Comparison of ENCODE assay signal across 7 cellular contexts in the genomic region with DNA sequence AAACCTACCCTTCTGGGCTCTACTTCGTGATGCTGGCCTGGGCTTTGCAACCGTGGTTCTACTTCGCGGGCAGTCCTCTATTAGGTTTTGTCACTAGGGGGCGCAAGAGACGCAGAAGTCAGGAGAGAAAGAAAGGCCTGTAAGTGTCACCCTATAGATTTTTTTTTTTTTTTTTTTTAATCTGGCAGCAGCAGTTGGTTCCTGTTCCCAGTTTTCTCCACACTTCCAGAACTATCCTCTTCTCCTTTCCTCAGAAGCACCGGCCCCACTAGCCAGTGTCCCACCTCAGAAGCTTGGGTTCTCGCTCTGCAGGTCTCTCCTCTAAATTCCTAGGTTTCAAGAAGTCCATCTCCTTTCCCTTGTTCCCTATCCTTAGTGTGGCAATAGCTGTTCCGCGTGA. TPM values are rescaled to one million over a fixed set of nuclear protein-coding genes. Genes with fewer than 3 reads are reported as not detected.
DNase-seq lines count a peak whose midpoint lies in the region; ATAC-seq and TF ChIP-seq lines count a peak whose summit lies in the region.
"Had no signal": no experiment of that assay in that cellular context is flagged by ENCODE, and none has a peak within 500 bp of the region (broad histone marks: within the 10 kb centered on the region; RNA-seq: fewer than 3 reads in every experiment).

No MANE protein-coding gene starts in this region.

- H3K4me1 ChIP-seq in upper lobe of right lung (no peaks in the 10 kb centered on the region), aorta (ENCODE audit: control insufficient read depth in 1 of 2, insufficient read depth in 2 of 2, low read length in 2 of 2) (no peaks in the 10 kb centered on the region)

- peak; percentile 80 for DNase-seq in ELR (ENCODE audit: low read depth)
- DNase-seq in NCI-H1092 (lab: John Stamatoyannopoulos, UW): peak; percentile 42
- DNase-seq in activated CD8-positive, alpha-beta T cell treated with anti-CD3 and anti-CD28 coated beads for 36 hours: peak; percentile 70
- DNase-seq in iPS-NIHi7 (ENCODE audit: extremely low spot score): peak; percentile 64
- DNase-seq in upper lobe of right lung: no peak
- DNase-seq in aorta: no peak

- H3K27me3 ChIP-seq in upper lobe of right lung (peaks cover 2% of the 10 kb centered on the region), aorta (ENCODE audit: control insufficient read depth in 1 of 2, insufficient read depth in 2 of 2, low read length in 1 of 2) (no peaks in the 10 kb centered on the region)

- H3K9me3 Mint-ChIP-seq in activated CD8-positive, alpha-beta T cell treated with anti-CD3 and anti-CD28 coated beads for 36 hours: no peaks in the 10 kb centered on the region

- H3K9me3 ChIP-seq in upper lobe of right lung (no peaks in the 10 kb centered on the region), aorta (ENCODE audit: control insufficient read depth, low read length) (no peaks in the 10 kb centered on the region)

- no peaks in the 10 kb centered on the region for H3K36me3 ChIP-seq in upper lobe of right lung
- H3K36me3 ChIP-seq in aorta (ENCODE audit: control insufficient read depth in 1 of 2, insufficient read depth in 2 of 2, low read length in 1 of 2): no peaks in the 10 kb centered on the region

- intact Hi-C loops in activated CD8-positive, alpha-beta T cell treated with anti-CD3 and anti-CD28 coated beads for 36 hours (cut with micrococcal nuclease): no loop called here
- intact Hi-C loops in upper lobe of right lung (cut with DNase I) (no loop called here), aorta (cut with DNase I) (loop anchor here in 1 of 2 donors (10.0 kb wide), 1 partner anchor 571 kb away; no protein-coding TSS in a partner anchor)

- H3K27me3 Mint-ChIP-seq in activated CD8-positive, alpha-beta T cell treated with anti-CD3 and anti-CD28 coated beads for 36 hours: peaks cover 4% of the 10 kb centered on the region
- H3K27me3 Mint-ChIP-seq: brain had no signal

- ATAC-seq in activated CD8-positive, alpha-beta T cell treated with anti-CD3 and anti-CD28 coated beads for 36 hours: peak; percentile 45
- ATAC-seq in upper lobe of right lung (peak; percentile 77), aorta (ENCODE audit: low FRiP score) (no peak)

- H3K27ac ChIP-seq in upper lobe of right lung: no peak overlapping the region
- H3K27ac ChIP-seq in aorta (ENCODE audit: low read depth in 1 of 2, low read length in 2 of 2): no peak overlapping the region

- H3K4me1 Mint-ChIP-seq in activated CD8-positive, alpha-beta T cell treated with anti-CD3 and anti-CD28 coated beads for 36 hours (ENCODE audit: low read depth): no peaks in the 10 kb centered on the region
- H3K4me1 Mint-ChIP-seq: brain had no signal

- CTCF ChIA-PET in activated CD8-positive, alpha-beta T cell treated with anti-CD3 and anti-CD28 coated beads for 36 hours (lab: Charles Lee): interaction anchor here (0.7 to 3.8 kb wide), 13 partner anchors 8 to 579 kb away, joined by 3 to 41 read pairs (median 4); a partner anchor contains a TSS

- 25 to 29% methylated on average over 10 of the region's 10 CpGs for WGBS in aorta, 2 donors

- H3K4me3 Mint-ChIP-seq in activated CD8-positive, alpha-beta T cell treated with anti-CD3 and anti-CD28 coated beads for 36 hours: no peak overlapping the region
- H3K4me3 Mint-ChIP-seq: brain had no signal

- H3K36me3 Mint-ChIP-seq in activated CD8-positive, alpha-beta T cell treated with anti-CD3 and anti-CD28 coated beads for 36 hours (ENCODE audit: low read depth): no peaks in the 10 kb centered on the region
- H3K36me3 Mint-ChIP-seq: brain had no signal

- no peak overlapping the region for H3K4me3 ChIP-seq in upper lobe of right lung
- no peak overlapping the region for H3K4me3 ChIP-seq in aorta (ENCODE audit: low read length in 2 of 2)

- TF ChIP-seq CTCF in activated CD8-positive, alpha-beta T cell treated with anti-CD3 and anti-CD28 coated beads for 36 hours (IDR thresholded peaks at IDR 0.05): peak; percentile 77
- TF ChIP-seq CTCF in upper lobe of right lung (IDR thresholded peaks at IDR 0.05): peak; percentile 57

- H3K27ac Mint-ChIP-seq in activated CD8-positive, alpha-beta T cell treated with anti-CD3 and anti-CD28 coated beads for 36 hours: no peak overlapping the region
- H3K27ac Mint-ChIP-seq: brain had no signal

- POLR2A ChIA-PET in activated CD8-positive, alpha-beta T cell treated with anti-CD3 and anti-CD28 coated beads for 36 hours (lab: Charles Lee): no interaction called here

RNA-seq across cellular contexts. Expression of a gene that starts 9.1 kb away (rescaled TPM):
- total RNA-seq in activated CD8-positive, alpha-beta T cell treated with anti-CD3 and anti-CD28 coated beads for 36 hours: not detected
- total RNA-seq in upper lobe of right lung (not detected), aorta (not detected)
- polyA plus RNA-seq in aorta: not detected

RNA-seq across cellular contexts. Expression of a gene that starts 21.0 kb away (rescaled TPM):
- not detected for total RNA-seq in activated CD8-positive, alpha-beta T cell treated with anti-CD3 and anti-CD28 coated beads for 36 hours
- total RNA-seq in upper lobe of right lung (not detected), aorta (not detected)
- not detected for polyA plus RNA-seq in aorta

RNA-seq across cellular contexts. Expression of a gene that starts 31.2 kb away (rescaled TPM):
- total RNA-seq in activated CD8-positive, alpha-beta T cell treated with anti-CD3 and anti-CD28 coated beads for 36 hours: not detected
- total RNA-seq in upper lobe of right lung (not detected), aorta (not detected)
- polyA plus RNA-seq in aorta: not detected

RNA-seq across cellular contexts. Expression of a gene that starts 31.8 kb away (rescaled TPM):
- total RNA-seq in activated CD8-positive, alpha-beta T cell treated with anti-CD3 and anti-CD28 coated beads for 36 hours: not detected
- not detected for total RNA-seq in upper lobe of right lung
- total RNA-seq in aorta: not detected
- not detected for polyA plus RNA-seq in aorta

RNA-seq across cellular contexts. Expression of a gene that starts 40.5 kb away (rescaled TPM):
- total RNA-seq in activated CD8-positive, alpha-beta T cell treated with anti-CD3 and anti-CD28 coated beads for 36 hours: not detected
- total RNA-seq in upper lobe of right lung: not detected
- total RNA-seq in aorta: not detected
- not detected for polyA plus RNA-seq in aorta

Comparison
In these comparisons a context has a peak if more than half of its experiments do, and no peak if none do; other contexts are left out.
1. DNase-seq: peak in ELR (single experiment), NCI-H1092 (single experiment), activated CD8-positive, alpha-beta T cell treated with anti-CD3 and anti-CD28 coated beads for 36 hours (single experiment) and iPS-NIHi7 (single experiment); none in upper lobe of right lung (single experiment) and aorta (0 of 2).